1 cellular context compared by ENCODE assay signal in the genomic region with DNA sequence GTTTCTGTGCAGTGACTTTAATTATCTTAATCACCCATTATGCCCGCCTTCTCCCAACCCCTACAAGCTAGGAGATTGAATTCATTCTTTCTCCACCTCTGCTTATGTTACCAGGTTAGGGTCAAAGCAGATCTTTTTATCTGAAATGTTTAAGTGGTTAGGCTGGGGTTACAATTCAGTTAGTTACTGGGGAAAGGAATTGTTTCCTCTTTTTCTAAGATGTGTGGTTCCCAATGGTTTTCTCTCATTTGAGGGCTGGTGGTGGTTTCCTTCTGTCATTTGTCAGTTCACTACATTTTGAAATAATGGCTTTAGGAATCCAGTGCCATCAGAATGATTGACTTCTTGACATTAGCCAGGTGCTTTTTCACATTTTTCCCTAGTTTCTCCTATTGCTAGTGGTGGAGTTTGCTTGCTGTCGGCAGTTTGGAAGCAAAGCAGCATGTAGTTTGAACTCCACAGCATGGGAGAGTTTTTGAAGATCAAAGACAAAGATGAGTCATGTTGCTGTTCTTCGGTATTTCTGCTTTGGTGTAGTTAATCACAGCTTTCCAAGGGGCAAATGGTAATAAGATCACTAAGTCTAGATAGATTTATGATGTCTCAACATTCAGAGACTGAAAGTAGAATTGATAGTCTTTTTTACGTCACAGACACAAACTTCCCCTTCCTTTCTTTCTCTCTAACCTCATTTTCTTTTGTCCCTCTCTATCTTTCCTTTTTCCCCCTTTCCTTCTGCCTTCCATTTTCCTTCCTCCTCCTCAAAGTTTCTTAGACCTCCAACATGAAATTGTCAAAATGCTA.
A peak's percentile ranks its signal among the peaks of the same experiment; 100 is the strongest.
TF ChIP-seq lines count a peak whose summit lies in the region.

No MANE protein-coding gene starts in this region.

TF ChIP-seq in HepG2, 621 proteins besides CTCF, POLR2A, EP300 and RAD21 (continued from another document and continues in another):
- TF ChIP-seq, protein P1, sequence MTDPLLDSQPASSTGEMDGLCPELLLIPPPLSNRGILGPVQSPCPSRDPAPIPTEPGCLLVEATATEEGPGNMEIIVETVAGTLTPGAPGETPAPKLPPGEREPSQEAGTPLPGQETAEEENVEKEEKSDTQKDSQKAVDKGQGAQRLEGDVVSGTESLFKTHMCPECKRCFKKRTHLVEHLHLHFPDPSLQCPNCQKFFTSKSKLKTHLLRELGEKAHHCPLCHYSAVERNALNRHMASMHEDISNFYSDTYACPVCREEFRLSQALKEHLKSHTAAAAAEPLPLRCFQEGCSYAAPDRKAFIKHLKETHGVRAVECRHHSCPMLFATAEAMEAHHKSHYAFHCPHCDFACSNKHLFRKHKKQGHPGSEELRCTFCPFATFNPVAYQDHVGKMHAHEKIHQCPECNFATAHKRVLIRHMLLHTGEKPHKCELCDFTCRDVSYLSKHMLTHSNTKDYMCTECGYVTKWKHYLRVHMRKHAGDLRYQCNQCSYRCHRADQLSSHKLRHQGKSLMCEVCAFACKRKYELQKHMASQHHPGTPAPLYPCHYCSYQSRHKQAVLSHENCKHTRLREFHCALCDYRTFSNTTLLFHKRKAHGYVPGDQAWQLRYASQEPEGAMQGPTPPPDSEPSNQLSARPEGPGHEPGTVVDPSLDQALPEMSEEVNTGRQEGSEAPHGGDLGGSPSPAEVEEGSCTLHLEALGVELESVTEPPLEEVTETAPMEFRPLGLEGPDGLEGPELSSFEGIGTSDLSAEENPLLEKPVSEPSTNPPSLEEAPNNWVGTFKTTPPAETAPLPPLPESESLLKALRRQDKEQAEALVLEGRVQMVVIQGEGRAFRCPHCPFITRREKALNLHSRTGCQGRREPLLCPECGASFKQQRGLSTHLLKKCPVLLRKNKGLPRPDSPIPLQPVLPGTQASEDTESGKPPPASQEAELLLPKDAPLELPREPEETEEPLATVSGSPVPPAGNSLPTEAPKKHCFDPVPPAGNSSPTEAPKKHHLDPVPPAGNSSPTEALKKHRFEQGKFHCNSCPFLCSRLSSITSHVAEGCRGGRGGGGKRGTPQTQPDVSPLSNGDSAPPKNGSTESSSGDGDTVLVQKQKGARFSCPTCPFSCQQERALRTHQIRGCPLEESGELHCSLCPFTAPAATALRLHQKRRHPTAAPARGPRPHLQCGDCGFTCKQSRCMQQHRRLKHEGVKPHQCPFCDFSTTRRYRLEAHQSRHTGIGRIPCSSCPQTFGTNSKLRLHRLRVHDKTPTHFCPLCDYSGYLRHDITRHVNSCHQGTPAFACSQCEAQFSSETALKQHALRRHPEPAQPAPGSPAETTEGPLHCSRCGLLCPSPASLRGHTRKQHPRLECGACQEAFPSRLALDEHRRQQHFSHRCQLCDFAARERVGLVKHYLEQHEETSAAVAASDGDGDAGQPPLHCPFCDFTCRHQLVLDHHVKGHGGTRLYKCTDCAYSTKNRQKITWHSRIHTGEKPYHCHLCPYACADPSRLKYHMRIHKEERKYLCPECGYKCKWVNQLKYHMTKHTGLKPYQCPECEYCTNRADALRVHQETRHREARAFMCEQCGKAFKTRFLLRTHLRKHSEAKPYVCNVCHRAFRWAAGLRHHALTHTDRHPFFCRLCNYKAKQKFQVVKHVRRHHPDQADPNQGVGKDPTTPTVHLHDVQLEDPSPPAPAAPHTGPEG (CRISPR knock-in tag; IDR thresholded peaks at IDR 0.05) = no peak
- 0 out of 2 replicates have a peak, but pooled peaks have one; percentile 46 for TF ChIP-seq JUN (CRISPR knock-in tag; IDR thresholded peaks at IDR 0.05)
- TF ChIP-seq ZFP36L2 (CRISPR knock-in tag; IDR thresholded peaks at IDR 0.05) = no peak
- no peak for TF ChIP-seq GFI1 (CRISPR knock-in tag; IDR thresholded peaks at IDR 0.05; ENCODE audit: borderline replicate concordance)
- no peak for TF ChIP-seq GPN1 (CRISPR knock-in tag; IDR thresholded peaks at IDR 0.05; ENCODE audit: borderline replicate concordance)
- TF ChIP-seq, protein P2, sequence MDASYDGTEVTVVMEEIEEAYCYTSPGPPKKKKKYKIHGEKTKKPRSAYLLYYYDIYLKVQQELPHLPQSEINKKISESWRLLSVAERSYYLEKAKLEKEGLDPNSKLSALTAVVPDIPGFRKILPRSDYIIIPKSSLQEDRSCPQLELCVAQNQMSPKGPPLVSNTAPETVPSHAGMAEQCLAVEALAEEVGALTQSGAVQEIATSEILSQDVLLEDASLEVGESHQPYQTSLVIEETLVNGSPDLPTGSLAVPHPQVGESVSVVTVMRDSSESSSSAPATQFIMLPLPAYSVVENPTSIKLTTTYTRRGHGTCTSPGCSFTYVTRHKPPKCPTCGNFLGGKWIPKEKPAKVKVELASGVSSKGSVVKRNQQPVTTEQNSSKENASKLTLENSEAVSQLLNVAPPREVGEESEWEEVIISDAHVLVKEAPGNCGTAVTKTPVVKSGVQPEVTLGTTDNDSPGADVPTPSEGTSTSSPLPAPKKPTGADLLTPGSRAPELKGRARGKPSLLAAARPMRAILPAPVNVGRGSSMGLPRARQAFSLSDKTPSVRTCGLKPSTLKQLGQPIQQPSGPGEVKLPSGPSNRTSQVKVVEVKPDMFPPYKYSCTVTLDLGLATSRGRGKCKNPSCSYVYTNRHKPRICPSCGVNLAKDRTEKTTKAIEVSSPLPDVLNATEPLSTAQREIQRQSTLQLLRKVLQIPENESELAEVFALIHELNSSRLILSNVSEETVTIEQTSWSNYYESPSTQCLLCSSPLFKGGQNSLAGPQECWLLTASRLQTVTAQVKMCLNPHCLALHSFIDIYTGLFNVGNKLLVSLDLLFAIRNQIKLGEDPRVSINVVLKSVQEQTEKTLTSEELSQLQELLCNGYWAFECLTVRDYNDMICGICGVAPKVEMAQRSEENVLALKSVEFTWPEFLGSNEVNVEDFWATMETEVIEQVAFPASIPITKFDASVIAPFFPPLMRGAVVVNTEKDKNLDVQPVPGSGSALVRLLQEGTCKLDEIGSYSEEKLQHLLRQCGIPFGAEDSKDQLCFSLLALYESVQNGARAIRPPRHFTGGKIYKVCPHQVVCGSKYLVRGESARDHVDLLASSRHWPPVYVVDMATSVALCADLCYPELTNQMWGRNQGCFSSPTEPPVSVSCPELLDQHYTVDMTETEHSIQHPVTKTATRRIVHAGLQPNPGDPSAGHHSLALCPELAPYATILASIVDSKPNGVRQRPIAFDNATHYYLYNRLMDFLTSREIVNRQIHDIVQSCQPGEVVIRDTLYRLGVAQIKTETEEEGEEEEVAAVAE (CRISPR knock-in tag; IDR thresholded peaks at IDR 0.05; ENCODE audit: borderline replicate concordance) = no peak
- peak; percentile 42; the same call in 1 of the 2 replicates for TF ChIP-seq MIXL1 (CRISPR knock-in tag; IDR thresholded peaks at IDR 0.05)
- TF ChIP-seq, protein P3, sequence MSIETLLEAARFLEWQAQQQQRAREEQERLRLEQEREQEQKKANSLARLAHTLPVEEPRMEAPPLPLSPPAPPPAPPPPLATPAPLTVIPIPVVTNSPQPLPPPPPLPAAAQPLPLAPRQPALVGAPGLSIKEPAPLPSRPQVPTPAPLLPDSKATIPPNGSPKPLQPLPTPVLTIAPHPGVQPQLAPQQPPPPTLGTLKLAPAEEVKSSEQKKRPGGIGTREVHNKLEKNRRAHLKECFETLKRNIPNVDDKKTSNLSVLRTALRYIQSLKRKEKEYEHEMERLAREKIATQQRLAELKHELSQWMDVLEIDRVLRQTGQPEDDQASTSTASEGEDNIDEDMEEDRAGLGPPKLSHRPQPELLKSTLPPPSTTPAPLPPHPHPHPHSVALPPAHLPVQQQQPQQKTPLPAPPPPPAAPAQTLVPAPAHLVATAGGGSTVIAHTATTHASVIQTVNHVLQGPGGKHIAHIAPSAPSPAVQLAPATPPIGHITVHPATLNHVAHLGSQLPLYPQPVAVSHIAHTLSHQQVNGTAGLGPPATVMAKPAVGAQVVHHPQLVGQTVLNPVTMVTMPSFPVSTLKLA (IDR thresholded peaks at IDR 0.05) = peak; percentile 41; the same call in 1 of the 2 replicates
- peak; percentile 50; the same call in 1 of the 2 replicates for TF ChIP-seq HMG20A (CRISPR knock-in tag; IDR thresholded peaks at IDR 0.05; ENCODE audit: borderline replicate concordance)
- TF ChIP-seq SOX5 (CRISPR knock-in tag; IDR thresholded peaks at IDR 0.05; ENCODE audit: borderline replicate concordance) = 0 out of 2 replicates have a peak, but pooled peaks have one; percentile 4
- peak; percentile 44; the same call in 1 of the 2 replicates for TF ChIP-seq FOXK1 (CRISPR knock-in tag; IDR thresholded peaks at IDR 0.05; ENCODE audit: borderline replicate concordance, low read depth)
- 0 out of 2 replicates have a peak, but pooled peaks have one; percentile 32 for TF ChIP-seq RCOR2 (CRISPR knock-in tag; IDR thresholded peaks at IDR 0.05)
- TF ChIP-seq SOX6 (IDR thresholded peaks at IDR 0.05) = no peak
- TF ChIP-seq SOX6 (CRISPR knock-in tag; IDR thresholded peaks at IDR 0.05) = no peak
- no peak for TF ChIP-seq SP140L (CRISPR knock-in tag; IDR thresholded peaks at IDR 0.05; ENCODE audit: borderline replicate concordance)
- no peak for TF ChIP-seq MIER3 (CRISPR knock-in tag; IDR thresholded peaks at IDR 0.05; ENCODE audit: borderline replicate concordance)
- no peak for TF ChIP-seq POGZ (CRISPR knock-in tag; IDR thresholded peaks at IDR 0.05)
- no peak for TF ChIP-seq ZBTB38 (CRISPR knock-in tag; IDR thresholded peaks at IDR 0.05)
- no peak for TF ChIP-seq KLF11 (CRISPR knock-in tag; IDR thresholded peaks at IDR 0.05)
- no peak for TF ChIP-seq ZNF343 (CRISPR knock-in tag; IDR thresholded peaks at IDR 0.05)
- TF ChIP-seq ERF (CRISPR knock-in tag; IDR thresholded peaks at IDR 0.05) = peak; percentile 22; the same call in 1 of the 2 replicates
- TF ChIP-seq NCOA2 (CRISPR knock-in tag; IDR thresholded peaks at IDR 0.05) = 0 out of 2 replicates have a peak, but pooled peaks have one; percentile 26
- no peak for TF ChIP-seq ZNF549 (CRISPR knock-in tag; IDR thresholded peaks at IDR 0.05)
- TF ChIP-seq ZNF607 (CRISPR knock-in tag; IDR thresholded peaks at IDR 0.05; ENCODE audit: borderline replicate concordance) = no peak
- TF ChIP-seq, protein P4, sequence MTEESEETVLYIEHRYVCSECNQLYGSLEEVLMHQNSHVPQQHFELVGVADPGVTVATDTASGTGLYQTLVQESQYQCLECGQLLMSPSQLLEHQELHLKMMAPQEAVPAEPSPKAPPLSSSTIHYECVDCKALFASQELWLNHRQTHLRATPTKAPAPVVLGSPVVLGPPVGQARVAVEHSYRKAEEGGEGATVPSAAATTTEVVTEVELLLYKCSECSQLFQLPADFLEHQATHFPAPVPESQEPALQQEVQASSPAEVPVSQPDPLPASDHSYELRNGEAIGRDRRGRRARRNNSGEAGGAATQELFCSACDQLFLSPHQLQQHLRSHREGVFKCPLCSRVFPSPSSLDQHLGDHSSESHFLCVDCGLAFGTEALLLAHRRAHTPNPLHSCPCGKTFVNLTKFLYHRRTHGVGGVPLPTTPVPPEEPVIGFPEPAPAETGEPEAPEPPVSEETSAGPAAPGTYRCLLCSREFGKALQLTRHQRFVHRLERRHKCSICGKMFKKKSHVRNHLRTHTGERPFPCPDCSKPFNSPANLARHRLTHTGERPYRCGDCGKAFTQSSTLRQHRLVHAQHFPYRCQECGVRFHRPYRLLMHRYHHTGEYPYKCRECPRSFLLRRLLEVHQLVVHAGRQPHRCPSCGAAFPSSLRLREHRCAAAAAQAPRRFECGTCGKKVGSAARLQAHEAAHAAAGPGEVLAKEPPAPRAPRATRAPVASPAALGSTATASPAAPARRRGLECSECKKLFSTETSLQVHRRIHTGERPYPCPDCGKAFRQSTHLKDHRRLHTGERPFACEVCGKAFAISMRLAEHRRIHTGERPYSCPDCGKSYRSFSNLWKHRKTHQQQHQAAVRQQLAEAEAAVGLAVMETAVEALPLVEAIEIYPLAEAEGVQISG (CRISPR knock-in tag; IDR thresholded peaks at IDR 0.05) = no peak
- no peak for TF ChIP-seq GZF1 (CRISPR knock-in tag; IDR thresholded peaks at IDR 0.05)
- TF ChIP-seq, protein P5, sequence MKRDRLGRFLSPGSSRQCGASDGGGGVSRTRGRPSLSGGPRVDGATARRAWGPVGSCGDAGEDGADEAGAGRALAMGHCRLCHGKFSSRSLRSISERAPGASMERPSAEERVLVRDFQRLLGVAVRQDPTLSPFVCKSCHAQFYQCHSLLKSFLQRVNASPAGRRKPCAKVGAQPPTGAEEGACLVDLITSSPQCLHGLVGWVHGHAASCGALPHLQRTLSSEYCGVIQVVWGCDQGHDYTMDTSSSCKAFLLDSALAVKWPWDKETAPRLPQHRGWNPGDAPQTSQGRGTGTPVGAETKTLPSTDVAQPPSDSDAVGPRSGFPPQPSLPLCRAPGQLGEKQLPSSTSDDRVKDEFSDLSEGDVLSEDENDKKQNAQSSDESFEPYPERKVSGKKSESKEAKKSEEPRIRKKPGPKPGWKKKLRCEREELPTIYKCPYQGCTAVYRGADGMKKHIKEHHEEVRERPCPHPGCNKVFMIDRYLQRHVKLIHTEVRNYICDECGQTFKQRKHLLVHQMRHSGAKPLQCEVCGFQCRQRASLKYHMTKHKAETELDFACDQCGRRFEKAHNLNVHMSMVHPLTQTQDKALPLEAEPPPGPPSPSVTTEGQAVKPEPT (CRISPR knock-in tag; IDR thresholded peaks at IDR 0.05; ENCODE audit: low read depth) = no peak
- TF ChIP-seq, protein P6, sequence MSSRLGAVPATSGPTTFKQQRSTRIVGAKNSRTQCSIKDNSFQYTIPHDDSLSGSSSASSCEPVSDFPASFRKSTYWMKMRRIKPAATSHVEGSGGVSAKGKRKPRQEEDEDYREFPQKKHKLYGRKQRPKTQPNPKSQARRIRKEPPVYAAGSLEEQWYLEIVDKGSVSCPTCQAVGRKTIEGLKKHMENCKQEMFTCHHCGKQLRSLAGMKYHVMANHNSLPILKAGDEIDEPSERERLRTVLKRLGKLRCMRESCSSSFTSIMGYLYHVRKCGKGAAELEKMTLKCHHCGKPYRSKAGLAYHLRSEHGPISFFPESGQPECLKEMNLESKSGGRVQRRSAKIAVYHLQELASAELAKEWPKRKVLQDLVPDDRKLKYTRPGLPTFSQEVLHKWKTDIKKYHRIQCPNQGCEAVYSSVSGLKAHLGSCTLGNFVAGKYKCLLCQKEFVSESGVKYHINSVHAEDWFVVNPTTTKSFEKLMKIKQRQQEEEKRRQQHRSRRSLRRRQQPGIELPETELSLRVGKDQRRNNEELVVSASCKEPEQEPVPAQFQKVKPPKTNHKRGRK (CRISPR knock-in tag; IDR thresholded peaks at IDR 0.05) = no peak
- peak; percentile 41; the same call in 1 of the 2 replicates for TF ChIP-seq ZNF644 (CRISPR knock-in tag; IDR thresholded peaks at IDR 0.05; ENCODE audit: low read depth)
- no peak for TF ChIP-seq BCL6 (CRISPR knock-in tag; IDR thresholded peaks at IDR 0.05)
- no peak for TF ChIP-seq HNRNPUL1 (IDR thresholded peaks at IDR 0.05; ENCODE audit: low read depth, low read length)
- TF ChIP-seq JUND (CRISPR knock-in tag; IDR thresholded peaks at IDR 0.05) = peak; percentile 83
- TF ChIP-seq RBFOX2 (IDR thresholded peaks at IDR 0.05; ENCODE audit: low read depth, low read length) = no peak
- TF ChIP-seq ZKSCAN8 (CRISPR knock-in tag; IDR thresholded peaks at IDR 0.05; ENCODE audit: borderline replicate concordance) = 0 out of 2 replicates have a peak, but pooled peaks have one; percentile 26
- TF ChIP-seq RFXANK (CRISPR knock-in tag; IDR thresholded peaks at IDR 0.05) = no peak
- TF ChIP-seq ZBTB42 (CRISPR knock-in tag; IDR thresholded peaks at IDR 0.05) = no peak
- no peak for TF ChIP-seq ZNF879 (CRISPR knock-in tag; IDR thresholded peaks at IDR 0.05)
- peak; percentile 81; the same call in 1 of the 2 replicates for TF ChIP-seq FOSL1 (CRISPR knock-in tag; IDR thresholded peaks at IDR 0.05; ENCODE audit: borderline replicate concordance)
- 0 out of 2 replicates have a peak, but pooled peaks have one; percentile 57 for TF ChIP-seq ELF3 (CRISPR knock-in tag; IDR thresholded peaks at IDR 0.05)
